Comparison of ENCODE assay signal across 14 cellular contexts in genomic region chr1:76138217-76138616, GRCh38.
"Had no signal": no experiment of that assay in that cellular context is flagged by ENCODE, and none has a peak within 500 bp of the region (broad histone marks: within the 10 kb centered on the region; RNA-seq: fewer than 3 reads in every experiment).

No MANE protein-coding gene starts in this region.

- DNase-seq: activated CD4-positive, alpha-beta memory T cell treated with anti-CD3 and anti-CD28 coated beads, Interleukin-2, amount 10 ng/mL, durations not matched to agents 7 days and 5 days; activated T-cell treated with anti-CD3 and anti-CD28 coated beads, Interleukin-2, amount 50 U/mL, for 72 hours; effector memory CD8-positive, alpha-beta T cell; erythroblast; mammary epithelial cell; nephron progenitor cell; SK-N-SH; T-helper 1 cell; tibial artery had no signal

- H3K9me3 ChIP-seq: ascending aorta, SK-N-SH, tibial artery had no signal

- H3K27me3 ChIP-seq: ascending aorta, cardiac muscle cell, tibial artery had no signal

- ATAC-seq: activated T-cell treated with anti-CD3 and anti-CD28 coated beads, Interleukin-2, amount 50 U/mL, for 72 hours; effector memory CD8-positive, alpha-beta T cell had no signal

- H3K27me3 Mint-ChIP-seq: activated CD4-positive, alpha-beta memory T cell treated with anti-CD3 and anti-CD28 coated beads, Interleukin-2, amount 10 ng/mL, durations not matched to agents 7 days and 5 days had no signal

- H3K4me3 Mint-ChIP-seq: activated CD4-positive, alpha-beta memory T cell treated with anti-CD3 and anti-CD28 coated beads, Interleukin-2, amount 10 ng/mL, durations not matched to agents 7 days and 5 days; activated T-cell treated with anti-CD3 and anti-CD28 coated beads, Interleukin-2, amount 50 U/mL, for 72 hours; effector memory CD8-positive, alpha-beta T cell; nephron progenitor cell had no signal

- H3K9me3 Mint-ChIP-seq: activated CD4-positive, alpha-beta memory T cell treated with anti-CD3 and anti-CD28 coated beads, Interleukin-2, amount 10 ng/mL, durations not matched to agents 7 days and 5 days; activated T-cell treated with anti-CD3 and anti-CD28 coated beads, Interleukin-2, amount 50 U/mL, for 72 hours; effector memory CD8-positive, alpha-beta T cell; nephron progenitor cell had no signal

- H3K27ac Mint-ChIP-seq: activated CD4-positive, alpha-beta memory T cell treated with anti-CD3 and anti-CD28 coated beads, Interleukin-2, amount 10 ng/mL, durations not matched to agents 7 days and 5 days; activated T-cell treated with anti-CD3 and anti-CD28 coated beads, Interleukin-2, amount 50 U/mL, for 72 hours; effector memory CD8-positive, alpha-beta T cell; nephron progenitor cell had no signal

- H3K27ac ChIP-seq: cardiac muscle cell, skin epidermis, tibial artery, VCaP had no signal

- H3K4me1 Mint-ChIP-seq: activated CD4-positive, alpha-beta memory T cell treated with anti-CD3 and anti-CD28 coated beads, Interleukin-2, amount 10 ng/mL, durations not matched to agents 7 days and 5 days had no signal

- H3K4me3 ChIP-seq: ascending aorta, cardiac muscle cell, coronary artery, skin epidermis, tibial artery had no signal

- H3K36me3 ChIP-seq: ascending aorta, cardiac muscle cell, tibial artery had no signal
